In genomic region chr5:147968855-147969254, GRCh38 we compare ENCODE assay signal across 19 cellular contexts.
DNase-seq lines count a peak whose midpoint lies in the region; ATAC-seq and TF ChIP-seq lines count a peak whose summit lies in the region.
"Had no signal": no experiment of that assay in that cellular context is flagged by ENCODE, and none has a peak within 500 bp of the region (broad histone marks: within the 10 kb centered on the region; RNA-seq: fewer than 3 reads in every experiment).

No MANE protein-coding gene starts in this region.

- H3K27ac ChIP-seq in A673 (ENCODE audit: low read depth, low read length, poor library complexity, severe bottlenecking), result no peak overlapping the region
- H3K27ac ChIP-seq in PC-3 (ENCODE audit: low read length), result no peak overlapping the region
- H3K27ac ChIP-seq: BLaER1 treated with 17β-estradiol and CSF1 and Interleukin-3, amounts not matched to agents 10 nM and 100 nM; SK-N-MC had no signal

- H3K27me3 ChIP-seq in A673 (replicated peaks; ENCODE audit: insufficient read depth, low read depth, low read length, poor library complexity) (peaks cover 3% of the 10 kb centered on the region), PC-3 (ENCODE audit: low read length) (no peaks in the 10 kb centered on the region)
- H3K27me3 ChIP-seq: BLaER1 treated with 17β-estradiol and CSF1 and Interleukin-3, amounts not matched to agents 10 nM and 100 nM had no signal

- no peaks in the 10 kb centered on the region for H3K4me1 ChIP-seq in A673 (ENCODE audit: insufficient read depth, low read length, poor library complexity, severe bottlenecking)
- H3K4me1 ChIP-seq in PC-3 (ENCODE audit: insufficient read depth, low read length), result peaks cover 11% of the 10 kb centered on the region

- H3K4me3 ChIP-seq in A673 (ENCODE audit: low read depth, low read length, poor library complexity, severe bottlenecking) (no peak overlapping the region), PC-3 (ENCODE audit: low read length) (no peak overlapping the region), astrocyte of the spinal cord (ENCODE audit: low read depth, low read length) (no peak overlapping the region)
- H3K4me3 ChIP-seq: BLaER1 treated with 17β-estradiol and CSF1 and Interleukin-3, amounts not matched to agents 10 nM and 100 nM; SK-N-MC had no signal

- no peaks in the 10 kb centered on the region for H3K9me2 ChIP-seq in PC-3 (replicated peaks; ENCODE audit: low read length)

- peak; percentile 23 for DNase-seq in A673 (ENCODE audit: low spot score)
- peak; percentile 36 for DNase-seq in PC-3
- DNase-seq in astrocyte of the spinal cord (ENCODE audit: low read depth, low spot score), result peak; percentile 16
- peak; percentile 48 for DNase-seq in iris pigment epithelial cell (ENCODE audit: low read depth)
- DNase-seq in AG20443 (ENCODE audit: low spot score), result no peak
- no peak for DNase-seq in NCI-H82 (lab: John Stamatoyannopoulos, UW)
- DNase-seq in activated T-cell treated with anti-CD3 and anti-CD28 coated beads, Interleukin-2, amount 50 U/mL, for 4 hours, result no peak
- DNase-seq: Calu3; CD8-positive, alpha-beta T cell; DMS53; KG1; NCI-H1048; NCI-H1436; NCI-H2029; NCI-H526 treated with DMSO at 0.1 percent for 48 hours; SHP77 had no signal

- H2AFZ ChIP-seq in PC-3 (ENCODE audit: low read length), result no peak overlapping the region

- no peaks in the 10 kb centered on the region for H3K9me3 Mint-ChIP-seq in activated T-cell treated with anti-CD3 and anti-CD28 coated beads, Interleukin-2, amount 50 U/mL, for 4 hours
- H3K9me3 Mint-ChIP-seq: CD8-positive, alpha-beta T cell had no signal

- intact Hi-C loops in A673 (cut with micrococcal nuclease; ENCODE audit: unreplicated experiment), result no loop called here
- intact Hi-C loops in PC-3 (cut with micrococcal nuclease), result no loop called here

- CTCF ChIA-PET in A673 (lab: Charles Lee) (no interaction called here), PC-3 (lab: Charles Lee) (no interaction called here)

- H3K79me2 ChIP-seq in PC-3 (ENCODE audit: low read length), result no peaks in the 10 kb centered on the region

- H3K9ac ChIP-seq in PC-3 (ENCODE audit: low read length), result no peak overlapping the region
- H3K9ac ChIP-seq: BLaER1 treated with 17β-estradiol and CSF1 and Interleukin-3, amounts not matched to agents 10 nM and 100 nM had no signal

- in situ Hi-C loops in astrocyte of the spinal cord (cut with HindIII; ENCODE audit: low sequenced_read_pairs), result no loop called here

- peaks cover 5% of the 10 kb centered on the region for H3K27me3 Mint-ChIP-seq in activated T-cell treated with anti-CD3 and anti-CD28 coated beads, Interleukin-2, amount 50 U/mL, for 4 hours (ENCODE audit: low read depth)

- H3K9me3 ChIP-seq in A673 (ENCODE audit: low read depth, low read length, poor library complexity, severe bottlenecking), result no peaks in the 10 kb centered on the region
- H3K9me3 ChIP-seq in PC-3 (ENCODE audit: low read length), result no peaks in the 10 kb centered on the region
- H3K9me3 ChIP-seq: BLaER1 treated with 17β-estradiol and CSF1 and Interleukin-3, amounts not matched to agents 10 nM and 100 nM had no signal

- POLR2A ChIA-PET in A673 (lab: Charles Lee; ENCODE audit: low non-redundant PET) (no interaction called here), PC-3 (lab: Charles Lee; ENCODE audit: unreplicated experiment) (no interaction called here)

- BruUV-seq in A673 (replicated peaks; lab: Mats Ljungman, UMichigan), result no TSS peak
- BruUV-seq in PC-3 (replicated peaks; lab: Mats Ljungman, UMichigan), result no TSS peak

- H3F3A ChIP-seq in PC-3 (ENCODE audit: low read length, unreplicated experiment), result no peaks in the 10 kb centered on the region

- no peaks in the 10 kb centered on the region for H3K4me1 Mint-ChIP-seq in activated T-cell treated with anti-CD3 and anti-CD28 coated beads, Interleukin-2, amount 50 U/mL, for 4 hours (ENCODE audit: low read depth)

- H3K4me3 Mint-ChIP-seq in activated T-cell treated with anti-CD3 and anti-CD28 coated beads, Interleukin-2, amount 50 U/mL, for 4 hours, result no peak overlapping the region
- H3K4me3 Mint-ChIP-seq: CD8-positive, alpha-beta T cell had no signal

- H4K20me1 ChIP-seq in PC-3 (ENCODE audit: low read length), result no peaks in the 10 kb centered on the region
- H4K20me1 ChIP-seq: BLaER1 treated with 17β-estradiol and CSF1 and Interleukin-3, amounts not matched to agents 10 nM and 100 nM had no signal

- H3K36me3 Mint-ChIP-seq in activated T-cell treated with anti-CD3 and anti-CD28 coated beads, Interleukin-2, amount 50 U/mL, for 4 hours (ENCODE audit: insufficient read depth), result no peaks in the 10 kb centered on the region
- H3K36me3 Mint-ChIP-seq: CD8-positive, alpha-beta T cell had no signal

- H3K4me2 ChIP-seq in PC-3 (ENCODE audit: low read length), result no peak overlapping the region
- H3K4me2 ChIP-seq: BLaER1 treated with 17β-estradiol and CSF1 and Interleukin-3, amounts not matched to agents 10 nM and 100 nM had no signal

- ATAC-seq in PC-3 (no peak), GM21390 (IDR thresholded peaks at IDR 0.05; ENCODE audit: unreplicated experiment) (no peak)
- no peak for ATAC-seq in activated T-cell treated with anti-CD3 and anti-CD28 coated beads, Interleukin-2, amount 50 U/mL, for 4 hours
- ATAC-seq: CD8-positive, alpha-beta T cell had no signal

- no peak for TF ChIP-seq CTCF in A673 (conservative IDR thresholded peaks at IDR 0.05; ENCODE audit: low read depth, low read length)
- TF ChIP-seq CTCF in PC-3 (conservative IDR thresholded peaks at IDR 0.05; ENCODE audit: low read depth, low read length), result no peak
- TF ChIP-seq CTCF in astrocyte of the spinal cord (IDR thresholded peaks at IDR 0.05; ENCODE audit: low read depth, low read length), result no peak

- H3K36me3 ChIP-seq in A673 (ENCODE audit: insufficient read depth, low read length, poor library complexity, severe bottlenecking) (no peaks in the 10 kb centered on the region), PC-3 (ENCODE audit: low read depth, low read length) (no peaks in the 10 kb centered on the region)
- H3K36me3 ChIP-seq: BLaER1 treated with 17β-estradiol and CSF1 and Interleukin-3, amounts not matched to agents 10 nM and 100 nM had no signal

Comparison
In these comparisons a context has a peak if more than half of its experiments do, and no peak if none do; other contexts are left out.
1. DNase-seq: peak in A673 (single experiment), PC-3 (single experiment), astrocyte of the spinal cord (single experiment) and iris pigment epithelial cell (single experiment); none in AG20443 (single experiment), NCI-H82 (single experiment) and activated T-cell treated with anti-CD3 and anti-CD28 coated beads, Interleukin-2, amount 50 U/mL, for 4 hours (single experiment).